Comparison of ENCODE assay signal across 19 cellular contexts in genomic region chr2:7667260-7667757, GRCh38.
DNase-seq lines count a peak whose midpoint lies in the region; ATAC-seq, FAIRE-seq and TF ChIP-seq lines count a peak whose summit lies in the region.
"Had no signal": no experiment of that assay in that cellular context is flagged by ENCODE, and none has a peak within 500 bp of the region (broad histone marks: within the 10 kb centered on the region; RNA-seq: fewer than 3 reads in every experiment).

No MANE protein-coding gene starts in this region.

- WGBS in HepG2 (ENCODE audit: low lambda C conversion rate), result 0% methylated on average over 5 of the region's 5 CpGs
- WGBS in right lobe of liver (ENCODE audit: insufficient coverage, low coverage, low lambda C conversion rate, missing lambda C conversion rate), result 76% methylated on average over 5 of the region's 5 CpGs
- no CpG with 5 or more reads among the region's 5 CpGs for WGBS in H9 (ENCODE audit: extremely low coverage, insufficient read length, low lambda C conversion rate)

- TF ChIP-seq EP300 in HepG2 (IDR thresholded peaks at IDR 0.05; ENCODE audit: low read depth in 2 of 2, low read length in 2 of 2) (no peak), HepG2 (CRISPR knock-in tag; IDR thresholded peaks at IDR 0.05; ENCODE audit: borderline replicate concordance) (no peak)

- H3K4me2 ChIP-seq in HepG2 (ENCODE audit: low read depth, low read length) (no peak overlapping the region), H9 (ENCODE audit: insufficient read depth, insufficient read length, low read length) (no peak overlapping the region)
- H3K4me2 ChIP-seq: BLaER1 had no signal

- FAIRE-seq in HepG2 (lab: Jason Lieb, UNC) (no peak), GM12892 (lab: Jason Lieb, UNC) (peak; percentile 17)
- FAIRE-seq: G401.6, H54 had no signal

- peak overlapping the region; percentile 51 for H3K27ac Mint-ChIP-seq in activated T-helper 2 cell treated with anti-CD3 and anti-CD28 coated beads, Interferon-gamma antibody, Interleukin-2, Interleukin-4, amounts not matched to agents 10 μg/mL and 5 μg/mL and 100 μg/mL, durations not matched to agents 14 hours and 24 hours and 36 hours
- H3K27ac Mint-ChIP-seq in brain (peak overlapping the region in 3 of 5 experiments; percentile 17 to 91 (median 79)), H9 (no peak overlapping the region)
- H3K27ac Mint-ChIP-seq: CD8-positive, alpha-beta T cell had no signal

- H3K4me1 Mint-ChIP-seq in activated T-helper 2 cell treated with anti-CD3 and anti-CD28 coated beads, Interferon-gamma antibody, Interleukin-2, Interleukin-4, amounts not matched to agents 10 μg/mL and 5 μg/mL and 100 μg/mL, durations not matched to agents 14 hours and 24 hours and 36 hours (ENCODE audit: low read depth), result peaks cover 55% of the 10 kb centered on the region
- H3K4me1 Mint-ChIP-seq in brain, result peaks cover 49% of the 10 kb centered on the region
- H3K4me1 Mint-ChIP-seq in H9, result peaks cover 21 to 30% of the 10 kb centered on the region in 2 experiments

- no peak overlapping the region for H2BK12ac ChIP-seq in H9 (ENCODE audit: insufficient read length, low read depth, low read length)

- no peak for TF ChIP-seq RAD21 in HepG2 (CRISPR knock-in tag; IDR thresholded peaks at IDR 0.05)

- intact Hi-C loops in HepG2 (cut with micrococcal nuclease; ENCODE audit: unreplicated experiment), result no loop called here
- intact Hi-C loops in right lobe of liver (cut with DNase I), result no loop called here
- intact Hi-C loops in activated T-helper 2 cell treated with anti-CD3 and anti-CD28 coated beads, Interferon-gamma antibody, Interleukin-2, Interleukin-4, amounts not matched to agents 10 μg/mL and 5 μg/mL and 100 μg/mL, durations not matched to agents 14 hours and 24 hours and 36 hours (cut with micrococcal nuclease), result no loop called here

- TF ChIP-seq POLR2A in HepG2 (IDR thresholded peaks at IDR 0.05; ENCODE audit: insufficient read depth in 1 of 2, low read depth in 2 of 2, low read length in 2 of 2) (no peak), right lobe of liver (IDR thresholded peaks at IDR 0.05) (no peak), GM12892 (IDR thresholded peaks at IDR 0.05; ENCODE audit: low read depth, low read length) (no peak)

- H4K20me1 ChIP-seq in HepG2 (ENCODE audit: insufficient read depth, low read length), result no peaks in the 10 kb centered on the region
- H4K20me1 ChIP-seq in H9 (ENCODE audit: control insufficient read depth, insufficient read depth, insufficient read length), result no peaks in the 10 kb centered on the region
- H4K20me1 ChIP-seq: BLaER1 had no signal

- H3K4ac ChIP-seq in H9 (ENCODE audit: low read depth, low read length), result no peak overlapping the region

- H4K5ac ChIP-seq in H9 (ENCODE audit: insufficient read length, low read depth, low read length), result no peak overlapping the region

- no peak overlapping the region for H3K4me3 ChIP-seq in HepG2 (replicated peaks in 1 of 3; ENCODE audit: insufficient read depth in 1 of 3, low read depth in 2 of 3, low read length in 3 of 3)
- no peak overlapping the region for H3K4me3 ChIP-seq in right lobe of liver
- H3K4me3 ChIP-seq: BLaER1 had no signal

- H3K4me1 ChIP-seq in HepG2 (ENCODE audit: insufficient read depth, low read length) (no peaks in the 10 kb centered on the region), right lobe of liver (peaks cover 0 to under 1% (median 0%) of the 10 kb centered on the region in 4 donors), H9 (ENCODE audit: insufficient read depth, low read length) (peaks cover 7% of the 10 kb centered on the region; the same call in 1 of the 2 replicates)
- H3K4me1 ChIP-seq: BLaER1, Caco-2 had no signal

- TF ChIP-seq CTCF in HepG2 (CRISPR knock-in tag; IDR thresholded peaks at IDR 0.05) (no peak), right lobe of liver (IDR thresholded peaks at IDR 0.05) (no peak), brain (conservative IDR thresholded peaks at IDR 0.05) (no peak), H9 (conservative IDR thresholded peaks at IDR 0.05) (no peak)

- H3K9me3 Mint-ChIP-seq in activated T-helper 2 cell treated with anti-CD3 and anti-CD28 coated beads, Interferon-gamma antibody, Interleukin-2, Interleukin-4, amounts not matched to agents 10 μg/mL and 5 μg/mL and 100 μg/mL, durations not matched to agents 14 hours and 24 hours and 36 hours, result peaks cover 31% of the 10 kb centered on the region
- H3K9me3 Mint-ChIP-seq in brain (peaks cover 0 to 10% (median 6%) of the 10 kb centered on the region in 5 experiments), H9 (peaks cover 0 to 6% of the 10 kb centered on the region in 2 experiments; a peak in 2 of 5 replicates)
- H3K9me3 Mint-ChIP-seq: CD4-positive, CD25-positive, alpha-beta regulatory T cell; CD8-positive, alpha-beta T cell had no signal

- H3K79me2 ChIP-seq in HepG2 (ENCODE audit: insufficient read depth, low read length) (no peaks in the 10 kb centered on the region), H9 (ENCODE audit: insufficient read depth, low read length) (no peaks in the 10 kb centered on the region)

- peak overlapping the region; percentile 50 for H3K4me3 Mint-ChIP-seq in activated T-helper 2 cell treated with anti-CD3 and anti-CD28 coated beads, Interferon-gamma antibody, Interleukin-2, Interleukin-4, amounts not matched to agents 10 μg/mL and 5 μg/mL and 100 μg/mL, durations not matched to agents 14 hours and 24 hours and 36 hours (ENCODE audit: low read depth)
- peak overlapping the region in 1 of 5 experiments; percentile 19 for H3K4me3 Mint-ChIP-seq in brain
- H3K4me3 Mint-ChIP-seq in H9, result no peak overlapping the region
- H3K4me3 Mint-ChIP-seq: CD4-positive, CD25-positive, alpha-beta regulatory T cell; CD8-positive, alpha-beta T cell had no signal

- no peak overlapping the region for H3K14ac ChIP-seq in H9 (ENCODE audit: insufficient read depth, low read length)

- H2BK120ac ChIP-seq in H9 (ENCODE audit: low read depth, low read length, poor library complexity, severe bottlenecking), result no peak overlapping the region

- H3K9ac ChIP-seq in HepG2 (ENCODE audit: insufficient read depth, low read depth, low read length) (no peak overlapping the region), H9 (ENCODE audit: extremely low read depth, insufficient read length, low read length) (no peak overlapping the region)
- H3K9ac ChIP-seq: BLaER1 had no signal

- H2AFZ ChIP-seq in HepG2 (ENCODE audit: low read length) (no peak overlapping the region), H9 (ENCODE audit: low read length) (no peak overlapping the region)

- H3K23me2 ChIP-seq in H9 (ENCODE audit: insufficient read length, low read depth, low read length, poor library complexity, severe bottlenecking), result no peaks in the 10 kb centered on the region

- H3K36me3 ChIP-seq in HepG2 (replicated peaks in 1 of 2; ENCODE audit: control insufficient read depth in 1 of 2, insufficient read depth in 2 of 2, low read length in 2 of 2), result no peaks in the 10 kb centered on the region
- H3K36me3 ChIP-seq in right lobe of liver, result no peaks in the 10 kb centered on the region
- H3K36me3 ChIP-seq: BLaER1 had no signal

- H3T11ph ChIP-seq in H9 (ENCODE audit: low read length), result no peak overlapping the region

- H2BK5ac ChIP-seq in H9 (ENCODE audit: insufficient read length, low read length), result no peak overlapping the region

- no TSS peak for BruUV-seq in HepG2 (replicated peaks; lab: Mats Ljungman, UMichigan)

- H3K79me1 ChIP-seq in H9 (ENCODE audit: insufficient read depth, low read depth, low read length, poor library complexity, severe bottlenecking), result no peaks in the 10 kb centered on the region

- CTCF ChIA-PET in HepG2 (lab: Yijun Ruan, JAX; ENCODE audit: low intra/inter-chr PET ratio, low total read pairs), result no interaction called here

- no peak overlapping the region for H3K56ac ChIP-seq in H9 (ENCODE audit: insufficient read length, low read depth, low read length)

- in situ Hi-C loops in HepG2 (cut with HindIII; ENCODE audit: extremely low pct_ligation_motif_present, low pct_unique_long_range_greater_than_20kb), result loop anchor here (25.0 kb wide), 1 partner anchor 555 kb away; no protein-coding TSS in a partner anchor

- H3K9me3 ChIP-seq in HepG2 (ENCODE audit: low read length) (no peaks in the 10 kb centered on the region), right lobe of liver (no peaks in the 10 kb centered on the region), H9 (ENCODE audit: control insufficient read depth, low read depth, low read length) (no peaks in the 10 kb centered on the region)
- H3K9me3 ChIP-seq: BLaER1, Caco-2 had no signal

- H2BK15ac ChIP-seq in H9 (ENCODE audit: low read depth, low read length), result no peak overlapping the region

- no peak overlapping the region for H3K27ac ChIP-seq in HepG2 (ENCODE audit: extremely low read length, insufficient read depth, low read length)
- H3K27ac ChIP-seq in right lobe of liver, result no peak overlapping the region
- H3K27ac ChIP-seq in H9 (ENCODE audit: insufficient read length, low read depth, low read length), result no peak overlapping the region
- H3K27ac ChIP-seq: BLaER1, C4-2B had no signal

- DNase-seq in HepG2 (ENCODE audit: low spot score), result no peak
- no peak for DNase-seq in right lobe of liver
- DNase-seq in GM12892 (ENCODE audit: insufficient read length), result no peak
- DNase-seq in activated T-helper 2 cell treated with anti-CD3 and anti-CD28 coated beads, Interferon-gamma antibody, Interleukin-2, Interleukin-4, amounts not matched to agents 10 μg/mL and 5 μg/mL and 100 μg/mL, durations not matched to agents 14 hours and 24 hours and 36 hours (ENCODE audit: low spot score), result no peak
- DNase-seq in H9, result no peak
- DNase-seq in NCI-H345 (lab: John Stamatoyannopoulos, UW), result no peak
- no peak for DNase-seq in NCI-H2107 treated with DMSO at 0.1 percent for 48 hours (lab: John Stamatoyannopoulos, UW; ENCODE audit: unreplicated experiment)
- DNase-seq: Caco-2; CD4-positive, CD25-positive, alpha-beta regulatory T cell; CD8-positive, alpha-beta T cell; DMS153; DND-41; GOT3; HCEC 1CT had no signal

- no peak overlapping the region for H3K23ac ChIP-seq in H9 (ENCODE audit: insufficient read length, low read depth, low read length)

- POLR2A ChIA-PET in HepG2 (lab: Yijun Ruan, JAX), result no interaction called here

- no peak overlapping the region for H3K18ac ChIP-seq in H9 (ENCODE audit: insufficient read length, low read depth, low read length)

- no peak overlapping the region for H2AK5ac ChIP-seq in H9 (ENCODE audit: insufficient read length, low read length)

- no peak overlapping the region for H2BK20ac ChIP-seq in H9 (ENCODE audit: low read depth, low read length, poor library complexity, severe bottlenecking)

- no peak overlapping the region for H4K91ac ChIP-seq in H9 (ENCODE audit: insufficient read length, low read depth, low read length)

- ATAC-seq in HepG2 (no peak), right lobe of liver (no peak)
- ATAC-seq: CD8-positive, alpha-beta T cell had no signal

- H3K36me3 Mint-ChIP-seq in activated T-helper 2 cell treated with anti-CD3 and anti-CD28 coated beads, Interferon-gamma antibody, Interleukin-2, Interleukin-4, amounts not matched to agents 10 μg/mL and 5 μg/mL and 100 μg/mL, durations not matched to agents 14 hours and 24 hours and 36 hours (ENCODE audit: low read depth), result peaks cover 63% of the 10 kb centered on the region
- H3K36me3 Mint-ChIP-seq in brain, result peaks cover 4% of the 10 kb centered on the region
- peaks cover 0 to 13% (median 3%) of the 10 kb centered on the region in 3 experiments; a peak in 4 of 7 replicates for H3K36me3 Mint-ChIP-seq in H9 (ENCODE audit: insufficient read depth in 1 of 3, low read depth in 3 of 3)
- H3K36me3 Mint-ChIP-seq: CD4-positive, CD25-positive, alpha-beta regulatory T cell; CD8-positive, alpha-beta T cell had no signal

- H4K8ac ChIP-seq in H9 (replicated peaks; ENCODE audit: insufficient read length, low read depth, low read length), result no peak overlapping the region

- H3K27me3 Mint-ChIP-seq in activated T-helper 2 cell treated with anti-CD3 and anti-CD28 coated beads, Interferon-gamma antibody, Interleukin-2, Interleukin-4, amounts not matched to agents 10 μg/mL and 5 μg/mL and 100 μg/mL, durations not matched to agents 14 hours and 24 hours and 36 hours (ENCODE audit: low read depth), result no peaks in the 10 kb centered on the region
- H3K27me3 Mint-ChIP-seq in brain (no peaks in the 10 kb centered on the region), H9 (ENCODE audit: low read depth) (no peaks in the 10 kb centered on the region)
- H3K27me3 Mint-ChIP-seq: CD4-positive, CD25-positive, alpha-beta regulatory T cell had no signal

- no peaks in the 10 kb centered on the region for H3K27me3 ChIP-seq in HepG2 (ENCODE audit: control insufficient read depth in 1 of 2, insufficient read depth in 2 of 2, low read length in 2 of 2)
- H3K27me3 ChIP-seq in right lobe of liver, result no peaks in the 10 kb centered on the region
- H3K27me3 ChIP-seq in H9 (ENCODE audit: insufficient read depth, low read length), result no peaks in the 10 kb centered on the region
- H3K27me3 ChIP-seq: BLaER1 had no signal

Comparison
In these comparisons a context has a peak if more than half of its experiments do, and no peak if none do; other contexts are left out.
1. H3K27ac Mint-ChIP-seq: peak in activated T-helper 2 cell treated with anti-CD3 and anti-CD28 coated beads, Interferon-gamma antibody, Interleukin-2, Interleukin-4, amounts not matched to agents 10 μg/mL and 5 μg/mL and 100 μg/mL, durations not matched to agents 14 hours and 24 hours and 36 hours (single experiment) and brain (3 of 5); none in H9 (0 of 3).